8 cellular contexts compared by ENCODE assay signal in genomic region chr1:25520446-25521061, GRCh38. TPM values are rescaled to one million over a fixed set of nuclear protein-coding genes. Genes with fewer than 3 reads are reported as not detected.
DNase-seq lines count a peak whose midpoint lies in the region; ATAC-seq, FAIRE-seq and TF ChIP-seq lines count a peak whose summit lies in the region.

No MANE protein-coding gene starts in this region.

- peaks cover 3% of the 10 kb centered on the region; the same call in 1 of the 2 replicates for H3K9me3 ChIP-seq in K562 (replicated peaks; ENCODE audit: control insufficient read depth, insufficient read depth, low read depth, low read length)

- CTCF ChIA-PET in K562 (lab: Yijun Ruan, JAX; ENCODE audit: low intra/inter-chr PET ratio): interaction anchor here (0.6 to 2.2 kb wide), 3 partner anchors 79 to 118 kb away, joined by 3 to 11 read pairs (median 5); no protein-coding TSS in a partner anchor

- intact Hi-C loops in K562 (cut with micrococcal nuclease): loop anchor here (5.0 kb wide), 1 partner anchor 118 kb away; no protein-coding TSS in a partner anchor

- WGBS in K562 (ENCODE audit: insufficient coverage, low coverage, missing lambda C conversion rate): 0% methylated on average over 4 of the region's 4 CpGs

- peaks cover 7 to 10% of the 10 kb centered on the region in 2 experiments; a peak in 4 of 5 replicates for H3K4me1 ChIP-seq in K562 (replicated peaks in 1 of 2; ENCODE audit: control insufficient read depth in 2 of 2, insufficient read depth in 2 of 2, low read length in 2 of 2)

- peak overlapping the region; percentile 75 for H2AFZ ChIP-seq in K562 (ENCODE audit: low read depth, low read length)

- no peak for TF ChIP-seq POLR2A in K562 (conservative IDR thresholded peaks at IDR 0.05)

- H3K9me1 ChIP-seq in K562 (ENCODE audit: control insufficient read depth, insufficient read depth, low read length): no peaks in the 10 kb centered on the region

- H3K4me2 ChIP-seq in K562 (ENCODE audit: insufficient read depth, low read length): no peak overlapping the region

- no peak overlapping the region for H3K4me3 ChIP-seq in K562

- DNase-seq in G401 (ENCODE audit: low spot score) (peak; percentile 86), MV-4-11 (lab: John Stamatoyannopoulos, UW) (peak; percentile 42), K562 (ENCODE audit: extremely low read depth in 1 of 4, low spot score in 3 of 4) (peak; percentile 67 to 81 (median 68))
- peak; percentile 65 for DNase-seq in stimulated activated CD4-positive, alpha-beta T cell treated with anti-CD3 and anti-CD28 coated beads, Interleukin-1b, Interleukin-23, amount 100 ng/mL, for 48 hours

- peaks cover 2 to 13% of the 10 kb centered on the region in 2 experiments; a peak in 3 of 5 replicates for H3K27me3 ChIP-seq in K562 (ENCODE audit: control insufficient read depth in 2 of 2, insufficient read depth in 2 of 2, low read length in 2 of 2)

- no peak for TF ChIP-seq EP300 in K562 (IDR thresholded peaks at IDR 0.05; ENCODE audit: low read length)

- H3K36me3 ChIP-seq in K562 (ENCODE audit: control insufficient read depth, insufficient read depth, low read length): no peaks in the 10 kb centered on the region

- TF ChIP-seq RAD21 in K562 (CRISPR knock-in tag; conservative IDR thresholded peaks at IDR 0.05 in 1 of 2, IDR thresholded peaks at IDR 0.05 in 1 of 2): peak; percentile 85 to 89

- in situ Hi-C loops in G401 (cut with HindIII; ENCODE audit: low sequenced_read_pairs) (no loop called here), K562 (cut with MboI) (loop anchor here (5.0 kb wide), 1 partner anchor 118 kb away; no protein-coding TSS in a partner anchor)

- H3K79me2 ChIP-seq in K562 (ENCODE audit: control insufficient read depth, insufficient read depth, low read length): no peaks in the 10 kb centered on the region

- no peak overlapping the region for H3K27ac ChIP-seq in K562 (ENCODE audit: extremely low read depth, low read depth, low read length)

- FAIRE-seq in TTC549 (lab: Jason Lieb, UNC) (peak; percentile 70), K562 (lab: Jason Lieb, UNC) (peak; percentile 92), islet of Langerhans (lab: Jason Lieb, UNC) (peak; percentile 90)

- no peak overlapping the region for H3K9ac ChIP-seq in K562 (ENCODE audit: insufficient read depth in 1 of 2, low read depth in 2 of 2, low read length in 2 of 2)

- ATAC-seq in K562 (peak; percentile 47; the same call in 2 of the 3 replicates), esophagus mucosa (no peak), GM21576 (IDR thresholded peaks at IDR 0.05; ENCODE audit: unreplicated experiment) (no peak)

- H4K20me1 ChIP-seq in K562 (replicated peaks; ENCODE audit: control insufficient read depth, insufficient read depth, low read length): no peaks in the 10 kb centered on the region

- no TSS peak for BruUV-seq in K562 (replicated peaks; lab: Mats Ljungman, UMichigan)

- POLR2A ChIA-PET in K562 (lab: Yijun Ruan, JAX): interaction anchor here (0.6 to 0.8 kb wide), 2 partner anchors 151 to 581 kb away, joined by 3 to 8 read pairs; no protein-coding TSS in a partner anchor

- TF ChIP-seq CTCF in K562 (IDR thresholded peaks at IDR 0.05 in 2 of 3, conservative IDR thresholded peaks at IDR 0.05 in 1 of 3; ENCODE audit: insufficient read depth in 2 of 3, low read depth in 1 of 3, low read length in 3 of 3): peak; percentile 76 to 87 (median 85)

TF ChIP-seq in K562, 482 proteins besides CTCF, POLR2A, EP300 and RAD21 (continues in another document):
- no peak for TF ChIP-seq ZNF668 (CRISPR knock-in tag; IDR thresholded peaks at IDR 0.05)
- TF ChIP-seq RHOXF2B (CRISPR knock-in tag; conservative IDR thresholded peaks at IDR 0.05): no peak
- no peak for TF ChIP-seq ZNF407 (IDR thresholded peaks at IDR 0.05; ENCODE audit: low read depth)
- no peak for TF ChIP-seq ZNF644 (tag; IDR thresholded peaks at IDR 0.05; ENCODE audit: low read depth)
- no peak for TF ChIP-seq ZBTB7A (IDR thresholded peaks at IDR 0.05; ENCODE audit: borderline replicate concordance, control insufficient read depth, low read depth, low read length)

RNA-seq across cellular contexts. Expression of gene LDLRAP1, which starts 22.9 kb away (rescaled TPM):
- total RNA-seq in G401 (2014; rRNA removed; shearing (Covaris generic)): 10.8 and 30.6 TPM in 2 replicates
- total RNA-seq in K562 (2011; cell fraction: chromatin; rRNA removed; ENCODE audit: low replicate concordance): 30.0 and 73.0 TPM in 2 replicates
- total RNA-seq in K562 (2011; cell fraction: nucleolus; rRNA removed): 38.5 and 41.1 TPM in 2 replicates
- total RNA-seq in K562 (2011; cell fraction: nucleoplasm; rRNA removed): 33.9 and 37.2 TPM in 2 replicates
- total RNA-seq in K562 (2014; rRNA removed) (14.2 and 19.0 TPM in 2 replicates), K562 (2014; rRNA removed; fragmentation: Illumina TruSeq; extraction: Trizol) (10.9 and 13.0 TPM in 2 replicates), K562 (2015; rRNA removed; fragmentation: Illumina TruSeq; extraction: Trizol) (16.3 and 17.7 TPM in 2 replicates), K562 (2021) (28.8 and 29.2 TPM in 2 replicates), esophagus mucosa (18.8 TPM)
- polyA plus RNA-seq in K562 (2011; rRNA removed) (16.2 and 25.0 TPM in 2 replicates), K562 (2014; fragmentation: Illumina TruSeq; extraction: Trizol) (26.8 and 29.6 TPM in 2 replicates), K562 (2014; fragmentation: Nextera tagmentation; extraction: Ambion mirVana) (1 to 10 TPM in 1 of 2 experiments, under 1 TPM in 1; 0.56 to 1.4 TPM), K562 (2014; rRNA removed) (22.2 and 25.7 TPM in 2 replicates)
- polyA plus RNA-seq in K562 (2011; cell fraction: cytosol; rRNA removed): 22.4 and 23.7 TPM in 2 replicates
- 69.9 and 75.9 TPM in 2 replicates for polyA plus RNA-seq in K562 (2011; cell fraction: nucleus; rRNA removed)
- polyA plus RNA-seq in K562 (2012): 24.3 and 30.1 TPM in 2 replicates
- polyA minus RNA-seq in K562 (2011; rRNA and poly(A)+ RNA removed): 11.8 and 12.8 TPM in 2 replicates
- polyA minus RNA-seq in K562 (2011; cell fraction: cytosol; rRNA and poly(A)+ RNA removed): 11.8 and 16.7 TPM in 2 replicates
- 6.9 and 14.2 TPM in 2 replicates for polyA minus RNA-seq in K562 (2011; cell fraction: nucleus; rRNA and poly(A)+ RNA removed)
